In genomic region chr2:53740170-53740569, GRCh38 we compare ENCODE assay signal across 7 cellular contexts. TPM values are rescaled to one million over a fixed set of nuclear protein-coding genes. Genes with fewer than 3 reads are reported as not detected.
DNase-seq lines count a peak whose midpoint lies in the region; ATAC-seq, FAIRE-seq and TF ChIP-seq lines count a peak whose summit lies in the region.

No MANE protein-coding gene starts in this region.

- DNase-seq in GM10248 (ENCODE audit: extremely low spot score) = no peak
- peak; percentile 25 for DNase-seq in NCI-H1694 (lab: John Stamatoyannopoulos, UW)
- DNase-seq in bronchial epithelial cell (ENCODE audit: low read depth) = peak; percentile 28
- peak; percentile 26 for DNase-seq in non-pigmented ciliary epithelial cell (ENCODE audit: low read depth)
- DNase-seq in endothelial cell (ENCODE audit: low spot score) = no peak

- H3K9me3 Mint-ChIP-seq in endothelial cell (ENCODE audit: unreplicated experiment) = no peaks in the 10 kb centered on the region

- H3K27ac Mint-ChIP-seq in endothelial cell (ENCODE audit: unreplicated experiment) = no peak overlapping the region

- ATAC-seq in HG03378 (IDR thresholded peaks at IDR 0.05; ENCODE audit: unreplicated experiment) (no peak), GM18873 (IDR thresholded peaks at IDR 0.05; ENCODE audit: low FRiP score, unreplicated experiment) (no peak)

- H3K4me1 Mint-ChIP-seq in endothelial cell (ENCODE audit: unreplicated experiment) = peaks cover 22% of the 10 kb centered on the region

- no peak overlapping the region for H3K4me3 ChIP-seq in bronchial epithelial cell (ENCODE audit: low read depth, low read length)

- no peaks in the 10 kb centered on the region for H3K27me3 Mint-ChIP-seq in endothelial cell (ENCODE audit: unreplicated experiment)

- H3K36me3 ChIP-seq in bronchial epithelial cell (ENCODE audit: control insufficient read depth, insufficient read depth, low read length) = no peaks in the 10 kb centered on the region

- H3K36me3 Mint-ChIP-seq in endothelial cell (ENCODE audit: low read depth, unreplicated experiment) = peaks cover 4% of the 10 kb centered on the region

- CTCF ChIA-PET in GM10248 (lab: Yijun Ruan, JAX) = interaction anchor here (1.2 to 3.2 kb wide), 3 partner anchors 9 to 60 kb away, joined by 3 to 9 read pairs (median 4); no protein-coding TSS in a partner anchor

- FAIRE-seq in bronchial epithelial cell (lab: Jason Lieb, UNC) = no peak

- POLR2A ChIA-PET in GM10248 (lab: Yijun Ruan, JAX) = no interaction called here

- TF ChIP-seq CTCF in GM10248 (IDR thresholded peaks at IDR 0.05; ENCODE audit: control extremely low read depth, extremely low read depth, low read depth, missing control alignments) = peak; percentile 21
- peak; percentile 6 for TF ChIP-seq CTCF in bronchial epithelial cell (IDR thresholded peaks at IDR 0.05; ENCODE audit: insufficient read depth, low read length, severe bottlenecking)
- TF ChIP-seq CTCF in endothelial cell (IDR thresholded peaks at IDR 0.05; ENCODE audit: unreplicated experiment) = no peak

- H3K27me3 ChIP-seq in bronchial epithelial cell (ENCODE audit: control insufficient read depth, insufficient read depth, low read length) = no peaks in the 10 kb centered on the region

- no peak overlapping the region for H3K4me3 Mint-ChIP-seq in endothelial cell (ENCODE audit: unreplicated experiment)

RNA-seq across cellular contexts. Expression of gene CHAC2, which starts 27.4 kb away (rescaled TPM):
- total RNA-seq in bronchial epithelial cell (5.0 and 8.8 TPM in 2 replicates), endothelial cell (ENCODE audit: unreplicated experiment) (1.3 TPM)

RNA-seq across cellular contexts. Expression of gene ASB3, which starts 46.6 kb away (rescaled TPM):
- total RNA-seq in bronchial epithelial cell (10.6 and 13.4 TPM in 2 replicates), endothelial cell (ENCODE audit: unreplicated experiment) (25.2 TPM)

RNA-seq across cellular contexts. Expression of gene ERLEC1, which starts 46.7 kb away (rescaled TPM):
- total RNA-seq in bronchial epithelial cell (52.1 and 75.5 TPM in 2 replicates), endothelial cell (ENCODE audit: unreplicated experiment) (31.0 TPM)

Comparison
In these comparisons a context has a peak if more than half of its experiments do, and no peak if none do; other contexts are left out.
1. DNase-seq: peak in NCI-H1694 (single experiment), bronchial epithelial cell (single experiment) and non-pigmented ciliary epithelial cell (single experiment); none in GM10248 (single experiment) and endothelial cell (single experiment).